ENCODE assay signal across 1 cellular context in the genomic region with DNA sequence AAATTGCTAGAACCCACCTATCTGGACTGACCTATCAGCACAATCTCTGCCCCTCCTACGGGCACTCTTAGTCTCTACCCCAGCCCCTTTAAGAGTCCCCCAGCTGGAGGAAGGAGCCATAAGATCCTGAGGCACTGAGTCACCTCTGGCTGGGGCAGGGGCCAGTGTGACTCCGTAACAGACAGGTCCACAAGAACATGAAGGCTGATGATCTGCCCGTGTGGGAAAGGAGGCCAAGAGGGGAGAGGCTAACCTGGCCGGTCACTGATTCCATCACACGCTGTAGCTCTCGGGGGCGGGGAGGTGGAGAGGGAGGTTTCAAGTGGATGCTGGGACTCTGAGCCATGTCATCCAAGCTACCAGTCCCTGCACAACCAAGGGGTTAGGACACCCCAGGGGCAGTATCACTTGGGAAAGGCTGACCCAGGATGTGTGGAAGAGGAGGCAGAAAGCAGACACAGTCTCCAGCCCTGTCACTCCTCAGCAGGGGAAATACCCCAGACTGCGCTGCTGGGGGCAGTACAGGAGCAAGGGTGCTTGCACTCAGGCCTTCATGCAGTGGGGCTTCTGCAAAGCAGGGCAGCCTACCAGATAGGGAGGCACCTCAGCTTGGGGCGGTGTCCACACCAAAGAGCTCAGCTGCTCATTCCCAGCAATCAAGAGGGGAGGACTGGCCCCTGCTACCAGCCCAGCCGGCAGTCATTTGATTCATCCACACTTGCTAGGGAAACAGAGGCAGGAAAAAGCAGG.
TF ChIP-seq lines count a peak whose summit lies in the region.

No MANE protein-coding gene starts in this region.

TF ChIP-seq in GM12878, 131 proteins besides CTCF, POLR2A, EP300 and RAD21:
- no peak for TF ChIP-seq MEF2B (IDR thresholded peaks at IDR 0.05; ENCODE audit: partially characterized antibody, poor library complexity, severe bottlenecking)
- TF ChIP-seq, protein P1, sequence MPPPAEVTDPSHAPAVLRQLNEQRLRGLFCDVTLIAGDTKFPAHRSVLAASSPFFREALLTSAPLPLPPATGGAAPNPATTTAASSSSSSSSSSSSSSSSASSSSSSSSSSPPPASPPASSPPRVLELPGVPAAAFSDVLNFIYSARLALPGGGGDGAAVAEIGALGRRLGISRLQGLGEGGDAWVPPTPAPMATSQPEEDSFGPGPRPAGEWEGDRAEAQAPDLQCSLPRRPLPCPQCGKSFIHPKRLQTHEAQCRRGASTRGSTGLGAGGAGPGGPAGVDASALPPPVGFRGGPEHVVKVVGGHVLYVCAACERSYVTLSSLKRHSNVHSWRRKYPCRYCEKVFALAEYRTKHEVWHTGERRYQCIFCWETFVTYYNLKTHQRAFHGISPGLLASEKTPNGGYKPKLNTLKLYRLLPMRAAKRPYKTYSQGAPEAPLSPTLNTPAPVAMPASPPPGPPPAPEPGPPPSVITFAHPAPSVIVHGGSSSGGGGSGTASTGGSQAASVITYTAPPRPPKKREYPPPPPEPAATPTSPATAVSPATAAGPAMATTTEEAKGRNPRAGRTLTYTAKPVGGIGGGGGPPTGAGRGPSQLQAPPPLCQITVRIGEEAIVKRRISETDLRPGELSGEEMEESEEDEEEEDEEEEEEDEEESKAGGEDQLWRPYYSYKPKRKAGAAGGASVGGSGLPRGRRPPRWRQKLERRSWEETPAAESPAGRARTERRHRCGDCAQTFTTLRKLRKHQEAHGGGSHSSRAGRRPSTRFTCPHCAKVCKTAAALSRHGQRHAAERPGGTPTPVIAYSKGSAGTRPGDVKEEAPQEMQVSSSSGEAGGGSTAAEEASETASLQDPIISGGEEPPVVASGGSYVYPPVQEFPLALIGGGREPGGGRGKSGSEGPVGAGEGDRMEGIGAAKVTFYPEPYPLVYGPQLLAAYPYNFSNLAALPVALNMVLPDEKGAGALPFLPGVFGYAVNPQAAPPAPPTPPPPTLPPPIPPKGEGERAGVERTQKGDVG (CRISPR knock-in tag; IDR thresholded peaks at IDR 0.05) = no peak
- no peak for TF ChIP-seq LARP7 (IDR thresholded peaks at IDR 0.05)
- TF ChIP-seq SMC3 (IDR thresholded peaks at IDR 0.05; ENCODE audit: borderline replicate concordance, low read length) = no peak
- TF ChIP-seq POLR2AphosphoS2 (IDR thresholded peaks at IDR 0.05; ENCODE audit: low read depth, low read length) = no peak
- no peak for TF ChIP-seq SMAD1 (IDR thresholded peaks at IDR 0.05; ENCODE audit: low read depth, partially characterized antibody)
